2 cellular contexts compared by ENCODE assay signal in genomic region chrX:136850441-136851175, GRCh38.
TF ChIP-seq lines count a peak whose summit lies in the region.

No MANE protein-coding gene starts in this region.

TF ChIP-seq in K562, 482 proteins besides CTCF, POLR2A, EP300 and RAD21:
- TF ChIP-seq IRF9 (tag; IDR thresholded peaks at IDR 0.05) (0 out of 2 replicates have a peak, but pooled peaks have one; percentile 52), ZNF143 (CRISPR knock-in tag; IDR thresholded peaks at IDR 0.05) (no peak), CEBPB (tag; IDR thresholded peaks at IDR 0.05) (peak; percentile 90), CEBPG (CRISPR knock-in tag; IDR thresholded peaks at IDR 0.05) (peak; percentile 70), CEBPG (tag; conservative IDR thresholded peaks at IDR 0.05 in 1 of 2, IDR thresholded peaks at IDR 0.05 in 1 of 2) (peak; percentile 86 to 93), MXD1 (CRISPR knock-in tag; IDR thresholded peaks at IDR 0.05; ENCODE audit: borderline replicate concordance, poor library complexity, severe bottlenecking) (no peak)

TF ChIP-seq in HepG2, 621 proteins besides CTCF, POLR2A, EP300 and RAD21:
- TF ChIP-seq CEBPG (CRISPR knock-in tag; IDR thresholded peaks at IDR 0.05) (peak; percentile 82), ONECUT2 (CRISPR knock-in tag; IDR thresholded peaks at IDR 0.05) (0 out of 2 replicates have a peak, but pooled peaks have one; percentile 24), SOX5 (CRISPR knock-in tag; IDR thresholded peaks at IDR 0.05; ENCODE audit: borderline replicate concordance) (peak; percentile 55), ZEB1 (IDR thresholded peaks at IDR 0.05; ENCODE audit: insufficient replicate concordance, low read depth) (no peak), SOX13 (IDR thresholded peaks at IDR 0.05) (no peak), SOX13 (CRISPR knock-in tag; conservative IDR thresholded peaks at IDR 0.05 in 1 of 2, IDR thresholded peaks at IDR 0.05 in 1 of 2) (peak in 1 of 2 experiments; percentile 34; a peak in 1 of 4 replicates), CEBPB (IDR thresholded peaks at IDR 0.05; ENCODE audit: borderline replicate concordance, low read depth, low read length) (peak; percentile 90), TRIM24 (CRISPR knock-in tag; IDR thresholded peaks at IDR 0.05) (no peak), ATF4 (CRISPR knock-in tag; IDR thresholded peaks at IDR 0.05) (peak in 1 of 2 experiments; percentile 86; a peak in 2 of 4 replicates), MEIS2 (CRISPR knock-in tag; IDR thresholded peaks at IDR 0.05) (no peak), SOX6 (IDR thresholded peaks at IDR 0.05) (no peak), SOX6 (CRISPR knock-in tag; IDR thresholded peaks at IDR 0.05) (peak; percentile 67), GATAD2A (CRISPR knock-in tag; IDR thresholded peaks at IDR 0.05) (peak; percentile 32; the same call in 1 of the 2 replicates), BCLAF1 (IDR thresholded peaks at IDR 0.05) (no peak)
